10 cellular contexts compared by ENCODE assay signal in genomic region chr5:139061856-139062255, GRCh38.
DNase-seq lines count a peak whose midpoint lies in the region; ATAC-seq, FAIRE-seq and TF ChIP-seq lines count a peak whose summit lies in the region.
"Had no signal": no experiment of that assay in that cellular context is flagged by ENCODE, and none has a peak within 500 bp of the region (broad histone marks: within the 10 kb centered on the region; RNA-seq: fewer than 3 reads in every experiment).

No MANE protein-coding gene starts in this region.

- H3K27ac ChIP-seq in RWPE2 (ENCODE audit: poor library complexity, severe bottlenecking) (peak overlapping the region; percentile 36), kidney (ENCODE audit: low read depth in 2 of 2, low read length in 2 of 2) (no peak overlapping the region)

- H3K9me3 ChIP-seq in RWPE2 (ENCODE audit: severe bottlenecking) (no peaks in the 10 kb centered on the region), skeletal muscle satellite cell (replicated peaks; ENCODE audit: low read length) (no peaks in the 10 kb centered on the region), kidney (ENCODE audit: control insufficient read depth in 1 of 2, low read length in 2 of 2) (no peaks in the 10 kb centered on the region)
- H3K9me3 ChIP-seq: esophagus squamous epithelium had no signal

- H3K36me3 ChIP-seq in RWPE2 (ENCODE audit: low read depth) (no peaks in the 10 kb centered on the region), skeletal muscle satellite cell (ENCODE audit: insufficient read depth, low read length) (no peaks in the 10 kb centered on the region), kidney (ENCODE audit: control insufficient read depth in 1 of 2, insufficient read depth in 2 of 2, low read length in 2 of 2) (no peaks in the 10 kb centered on the region)
- H3K36me3 ChIP-seq: esophagus squamous epithelium had no signal

- DNase-seq in M059J (ENCODE audit: low read depth) (peak; percentile 37), RWPE2 (ENCODE audit: low spot score) (no peak), glutamatergic neuron (no peak), SHP77 (lab: John Stamatoyannopoulos, UW) (no peak), left lobe of liver (ENCODE audit: low spot score) (no peak), kidney (no peak)
- DNase-seq: activated naive CD4-positive, alpha-beta T cell treated with anti-CD3 and anti-CD28 coated beads, Interleukin-2, amount 10 ng/mL, durations not matched to agents 7 days and 5 days; esophagus squamous epithelium; GF-D8 had no signal

- no peaks in the 10 kb centered on the region for H3K36me3 Mint-ChIP-seq in glutamatergic neuron (ENCODE audit: unreplicated experiment)
- H3K36me3 Mint-ChIP-seq: activated naive CD4-positive, alpha-beta T cell treated with anti-CD3 and anti-CD28 coated beads, Interleukin-2, amount 10 ng/mL, durations not matched to agents 7 days and 5 days had no signal

- no peak for FAIRE-seq in kidney (lab: Jason Lieb, UNC)

- peaks cover 9% of the 10 kb centered on the region for H3K9me3 Mint-ChIP-seq in glutamatergic neuron (ENCODE audit: unreplicated experiment)
- H3K9me3 Mint-ChIP-seq: activated naive CD4-positive, alpha-beta T cell treated with anti-CD3 and anti-CD28 coated beads, Interleukin-2, amount 10 ng/mL, durations not matched to agents 7 days and 5 days had no signal

- H3K9ac ChIP-seq in skeletal muscle satellite cell (ENCODE audit: low read depth, low read length) (no peak overlapping the region), kidney (ENCODE audit: low read length in 2 of 2) (no peak overlapping the region)

- peak overlapping the region; percentile 34 for H3K4me3 Mint-ChIP-seq in glutamatergic neuron (ENCODE audit: unreplicated experiment)
- H3K4me3 Mint-ChIP-seq: activated naive CD4-positive, alpha-beta T cell treated with anti-CD3 and anti-CD28 coated beads, Interleukin-2, amount 10 ng/mL, durations not matched to agents 7 days and 5 days had no signal

- TF ChIP-seq CTCF in RWPE2 (IDR thresholded peaks at IDR 0.05; ENCODE audit: poor library complexity, severe bottlenecking), result no peak
- TF ChIP-seq CTCF in glutamatergic neuron (IDR thresholded peaks at IDR 0.05; ENCODE audit: partially characterized antibody, unreplicated experiment), result no peak
- no peak for TF ChIP-seq CTCF in kidney (IDR thresholded peaks at IDR 0.05; ENCODE audit: borderline replicate concordance, extremely low read depth, insufficient read depth)

- H3K4me2 ChIP-seq in skeletal muscle satellite cell (ENCODE audit: low read length), result peak overlapping the region; percentile 46

- intact Hi-C loops in kidney (cut with DNase I), result no loop called here

- peaks cover 3% of the 10 kb centered on the region for H3K27me3 Mint-ChIP-seq in glutamatergic neuron (ENCODE audit: unreplicated experiment)
- H3K27me3 Mint-ChIP-seq: activated naive CD4-positive, alpha-beta T cell treated with anti-CD3 and anti-CD28 coated beads, Interleukin-2, amount 10 ng/mL, durations not matched to agents 7 days and 5 days had no signal

- H3K4me1 ChIP-seq in RWPE2 (ENCODE audit: insufficient read depth, poor library complexity, severe bottlenecking), result peaks cover 12% of the 10 kb centered on the region
- peaks cover 26% of the 10 kb centered on the region for H3K4me1 ChIP-seq in skeletal muscle satellite cell (ENCODE audit: control insufficient read depth, insufficient read depth, low read length)
- peaks cover 5 to 21% of the 10 kb centered on the region in 2 donors for H3K4me1 ChIP-seq in kidney (ENCODE audit: control insufficient read depth in 1 of 2, insufficient read depth in 1 of 2, low read depth in 1 of 2, low read length in 2 of 2)

- H3K27me3 ChIP-seq in RWPE2 (ENCODE audit: insufficient read depth, poor library complexity, severe bottlenecking), result no peaks in the 10 kb centered on the region
- H3K27me3 ChIP-seq in skeletal muscle satellite cell (ENCODE audit: control insufficient read depth, insufficient read depth, low read length), result no peaks in the 10 kb centered on the region
- H3K27me3 ChIP-seq: esophagus squamous epithelium had no signal

- peak overlapping the region; percentile 67 for H3K27ac Mint-ChIP-seq in glutamatergic neuron (ENCODE audit: unreplicated experiment)
- H3K27ac Mint-ChIP-seq: activated naive CD4-positive, alpha-beta T cell treated with anti-CD3 and anti-CD28 coated beads, Interleukin-2, amount 10 ng/mL, durations not matched to agents 7 days and 5 days had no signal

- peaks cover 37% of the 10 kb centered on the region for H3K4me1 Mint-ChIP-seq in glutamatergic neuron (ENCODE audit: low read depth, unreplicated experiment)
- H3K4me1 Mint-ChIP-seq: activated naive CD4-positive, alpha-beta T cell treated with anti-CD3 and anti-CD28 coated beads, Interleukin-2, amount 10 ng/mL, durations not matched to agents 7 days and 5 days had no signal

- H3K4me3 ChIP-seq in RWPE2 (ENCODE audit: severe bottlenecking) (no peak overlapping the region), skeletal muscle satellite cell (ENCODE audit: low read length) (peak overlapping the region; percentile 8), kidney (ENCODE audit: low read length in 2 of 2) (no peak overlapping the region)
- H3K4me3 ChIP-seq: esophagus squamous epithelium had no signal

- ATAC-seq in RWPE2 (ENCODE audit: low read depth) (peak; percentile 43; the same call in 2 of the 3 replicates), left lobe of liver (no peak)
